In genomic region chr11:68997995-68998348, GRCh38 we compare ENCODE assay signal across 1 cellular context.
TF ChIP-seq lines count a peak whose summit lies in the region.

No MANE protein-coding gene starts in this region.

TF ChIP-seq in HEK293, 187 proteins besides CTCF, POLR2A, EP300 and RAD21 (continued from another document):
- TF ChIP-seq PRDM4 (tag by site-specific recombination; IDR thresholded peaks at IDR 0.05) (no peak), ZFP37 (tag by site-specific recombination; IDR thresholded peaks at IDR 0.05) (no peak), MYNN (tag by site-specific recombination; IDR thresholded peaks at IDR 0.05; ENCODE audit: borderline replicate concordance) (no peak), GFI1B (tag by site-specific recombination; IDR thresholded peaks at IDR 0.05) (no peak), ZSCAN4 (tag by site-specific recombination; IDR thresholded peaks at IDR 0.05) (peak; percentile 26; the same call in 1 of the 2 replicates)
